ENCODE assay signal across 23 cellular contexts in genomic region chr17:71440513-71440912, GRCh38.
A peak's percentile ranks its signal among the peaks of the same experiment; 100 is the strongest.
DNase-seq lines count a peak whose midpoint lies in the region; ATAC-seq and TF ChIP-seq lines count a peak whose summit lies in the region.
"Had no signal": no experiment of that assay in that cellular context is flagged by ENCODE, and none has a peak within 500 bp of the region (broad histone marks: within the 10 kb centered on the region; RNA-seq: fewer than 3 reads in every experiment).

No MANE protein-coding gene starts in this region.

- TF ChIP-seq CTCF in SK-N-SH (IDR thresholded peaks at IDR 0.05): no peak

- CTCF ChIA-PET in SK-N-SH (lab: Yijun Ruan, JAX): interaction anchor here (1.1 to 3.4 kb wide), 5 partner anchors 20 to 1100 kb away, joined by 3 to 11 read pairs (median 4); no protein-coding TSS in a partner anchor

- no peaks in the 10 kb centered on the region for H3K79me2 ChIP-seq in SK-N-SH (ENCODE audit: insufficient read depth)

- H3K9me2 ChIP-seq in SK-N-SH: no peaks in the 10 kb centered on the region

- TF ChIP-seq RAD21 in SK-N-SH (IDR thresholded peaks at IDR 0.05; ENCODE audit: low read length): no peak

- ATAC-seq in SK-N-SH treated with all-trans-retinoic acid at 6 μM for 48 hours (no peak), left colon (peak; percentile 87), HG03025 (IDR thresholded peaks at IDR 0.05; ENCODE audit: low FRiP score, unreplicated experiment) (no peak)
- ATAC-seq: activated CD8-positive, alpha-beta T cell treated with anti-CD3 and anti-CD28 coated beads, Interleukin-2, amount 10 ng/mL, durations not matched to agents 7 days and 5 days; activated T-cell treated with anti-CD3 and anti-CD28 coated beads, Interleukin-2, amount 50 U/mL, for 4 hours; lower lobe of right lung; pancreas had no signal

- H2AFZ ChIP-seq in SK-N-SH (ENCODE audit: low read depth): no peak overlapping the region

- 0 out of 2 replicates have a peak overlapping the region, but pooled peaks have one; percentile 12 for H3K4me2 ChIP-seq in SK-N-SH

- POLR2A ChIA-PET in SK-N-SH (lab: Yijun Ruan, JAX): no interaction called here

- H3K4me3 ChIP-seq in SK-N-SH (ENCODE audit: low read depth in 2 of 2, low read length in 1 of 2): no peak overlapping the region
- H3K4me3 ChIP-seq: lower lobe of right lung, pancreas, sigmoid colon, tibial artery had no signal

- no peak for DNase-seq in SK-N-SH
- peak; percentile 8 for DNase-seq in T1000 (lab: John Stamatoyannopoulos, UW)
- peak in 1 of 2 donors; percentile 29 for DNase-seq in left colon
- no peak for DNase-seq in EL
- no peak for DNase-seq in NCI-H1092 (lab: John Stamatoyannopoulos, UW)
- DNase-seq in ureter (ENCODE audit: low spot score): no peak
- DNase-seq: 8988T; activated CD8-positive, alpha-beta T cell treated with anti-CD3 and anti-CD28 coated beads, Interleukin-2, amount 10 ng/mL, durations not matched to agents 7 days and 5 days; activated naive CD4-positive, alpha-beta T cell treated with anti-CD3 and anti-CD28 coated beads, Interleukin-2, amount 10 ng/mL, durations not matched to agents 7 days and 5 days; activated T-cell treated with anti-CD3 and anti-CD28 coated beads, Interleukin-2, amount 50 U/mL, for 4 hours; C1 segment of cervical spinal cord; head of caudate nucleus; lower lobe of right lung; naive B cell; NCI-H1105 treated with DMSO at 0.1 percent for 48 hours; NCI-H69; pancreas; sigmoid colon; stimulated activated naive CD4-positive, alpha-beta T cell; T-helper 9 cell; tibial artery had no signal

- no peaks in the 10 kb centered on the region for H3K9me3 ChIP-seq in SK-N-SH
- H3K9me3 ChIP-seq: lower lobe of right lung, pancreas, sigmoid colon, tibial artery had no signal

- peaks cover 12 to 24% of the 10 kb centered on the region in 2 experiments for H3K4me1 ChIP-seq in SK-N-SH (ENCODE audit: control insufficient read depth in 1 of 2, insufficient read depth in 2 of 2, low read depth in 1 of 2, low read length in 1 of 2)
- H3K4me1 ChIP-seq: lower lobe of right lung had no signal

- H3K36me3 ChIP-seq in SK-N-SH (replicated peaks in 1 of 2; ENCODE audit: control insufficient read depth in 1 of 2, insufficient read depth in 2 of 2, low read length in 1 of 2): no peaks in the 10 kb centered on the region
- H3K36me3 ChIP-seq: lower lobe of right lung, pancreas, sigmoid colon, tibial artery had no signal

- TF ChIP-seq EP300 in SK-N-SH (IDR thresholded peaks at IDR 0.05; ENCODE audit: borderline replicate concordance in 1 of 2, low read depth in 1 of 2, low read length in 1 of 2): no peak

- H3K27me3 ChIP-seq in SK-N-SH (ENCODE audit: insufficient read depth): no peaks in the 10 kb centered on the region
- H3K27me3 ChIP-seq: pancreas, sigmoid colon, tibial artery had no signal

- 88% methylated on average over 9 of the region's 9 CpGs for WGBS in SK-N-SH (ENCODE audit: low lambda C conversion rate)

- no peak overlapping the region; the same call in 1 of the 2 replicates for H3K9ac ChIP-seq in SK-N-SH

- peak overlapping the region in 1 of 2 experiments; percentile 56; a peak in 2 of 4 replicates for H3K27ac ChIP-seq in SK-N-SH (ENCODE audit: low read depth in 2 of 2, low read length in 1 of 2)
- H3K27ac ChIP-seq: lower lobe of right lung, pancreas, tibial artery had no signal

- H3F3A ChIP-seq in SK-N-SH (replicated peaks; ENCODE audit: insufficient read depth): peaks cover 22% of the 10 kb centered on the region

- no peaks in the 10 kb centered on the region for H4K20me1 ChIP-seq in SK-N-SH (ENCODE audit: insufficient read depth)

- intact Hi-C loops in left colon (cut with DNase I, micrococcal nuclease): no loop called here

TF ChIP-seq in SK-N-SH, 30 proteins besides CTCF, POLR2A, EP300 and RAD21:
- TF ChIP-seq TEAD4 (IDR thresholded peaks at IDR 0.05; ENCODE audit: borderline replicate concordance, insufficient read depth) (no peak), PBX3 (IDR thresholded peaks at IDR 0.05) (no peak), RXRA (IDR thresholded peaks at IDR 0.05; ENCODE audit: borderline replicate concordance, low read depth) (no peak), TAF1 (IDR thresholded peaks at IDR 0.05; ENCODE audit: borderline replicate concordance, low read depth, low read length) (no peak), USF1 (IDR thresholded peaks at IDR 0.05; ENCODE audit: borderline replicate concordance, low read depth) (no peak), FOXJ3 (CRISPR knock-in tag; IDR thresholded peaks at IDR 0.05) (no peak), IRF3 (IDR thresholded peaks at IDR 0.05; ENCODE audit: low read depth, low read length) (no peak), FOXM1 (IDR thresholded peaks at IDR 0.05; ENCODE audit: low read depth) (no peak)

TF ChIP-seq in SK-N-SH treated with all-trans-retinoic acid at 6 μM for 48 hours, 23 proteins besides CTCF, POLR2A, EP300 and RAD21:
- TF ChIP-seq GLIS3 (CRISPR knock-in tag; IDR thresholded peaks at IDR 0.05): no peak
- no peak for TF ChIP-seq CSDC2 (CRISPR knock-in tag; IDR thresholded peaks at IDR 0.05)
- TF ChIP-seq ZC3H10 (CRISPR knock-in tag; IDR thresholded peaks at IDR 0.05): no peak
- TF ChIP-seq ZNF70 (CRISPR knock-in tag; IDR thresholded peaks at IDR 0.05): no peak
- no peak for TF ChIP-seq ZNF565 (CRISPR knock-in tag; conservative IDR thresholded peaks at IDR 0.05; ENCODE audit: low read depth)
